Comparison of ENCODE assay signal across 13 cellular contexts in genomic region chr3:123098411-123099330, GRCh38. TPM values are rescaled to one million over a fixed set of nuclear protein-coding genes. Genes with fewer than 3 reads are reported as not detected.
A peak's percentile ranks its signal among the peaks of the same experiment; 100 is the strongest.
DNase-seq lines count a peak whose midpoint lies in the region; ATAC-seq and TF ChIP-seq lines count a peak whose summit lies in the region.
"Had no signal": no experiment of that assay in that cellular context is flagged by ENCODE, and none has a peak within 500 bp of the region (broad histone marks: within the 10 kb centered on the region; RNA-seq: fewer than 3 reads in every experiment).

No MANE protein-coding gene starts in this region.

- no peak overlapping the region for H3K4me3 ChIP-seq in testis
- H3K4me3 ChIP-seq: K562 had no signal

- H3K9me3 ChIP-seq in testis, result no peaks in the 10 kb centered on the region

- no peaks in the 10 kb centered on the region for H3K27me3 ChIP-seq in testis

- 54 to 61% methylated on average over 7 of the region's 7 CpGs for WGBS in testis, 2 donors

- peak; percentile 17 for DNase-seq in activated effector memory CD4-positive, alpha-beta T cell treated with anti-CD3 and anti-CD28 coated beads, Interleukin-2, amount 50 U/mL, for 16 hours
- DNase-seq in activated effector memory CD4-positive, alpha-beta T cell treated with Interleukin-2 at 50 U/mL for 16 hours, result no peak
- peak; percentile 74 for DNase-seq in amniotic epithelial cell (ENCODE audit: low read depth)
- peak; percentile 80 for DNase-seq in islet precursor cell
- DNase-seq in testis, result peak; percentile 48
- DNase-seq in NCI-H2227 (lab: John Stamatoyannopoulos, UW; ENCODE audit: unreplicated experiment), result no peak
- no peak for DNase-seq in germinal center (ENCODE audit: low spot score)
- no peak for DNase-seq in natural killer cell
- DNase-seq: 8988T; cortex of kidney; NCI-H1694 treated with DMSO at 0.1 percent for 48 hours; stimulated activated CD4-positive, alpha-beta T cell treated with anti-CD3 and anti-CD28 coated beads, Interleukin-12 subunit alpha, Interleukin-12 subunit beta, amount 100 ng/mL, for 4 hours had no signal

- no peaks in the 10 kb centered on the region for H3K36me3 ChIP-seq in testis (ENCODE audit: low read depth, missing control alignments)

- no peak overlapping the region for H3K27ac ChIP-seq in testis

- H3K36me3 Mint-ChIP-seq in natural killer cell, result no peaks in the 10 kb centered on the region

- H3K4me1 ChIP-seq in testis, result peaks cover 28% of the 10 kb centered on the region

- intact Hi-C loops in testis (cut with DNase I; ENCODE audit: low total_unique reads) (no loop called here), natural killer cell (cut with micrococcal nuclease) (no loop called here)

- ATAC-seq in natural killer cell, result no peak
- ATAC-seq: K562 had no signal

- H3K27me3 Mint-ChIP-seq in natural killer cell (ENCODE audit: low read depth in 2 of 2), result no peaks in the 10 kb centered on the region

- no peaks in the 10 kb centered on the region for H3K4me1 Mint-ChIP-seq in natural killer cell

- no peaks in the 10 kb centered on the region for H3K9me3 Mint-ChIP-seq in natural killer cell

- TF ChIP-seq POLR2A in testis (IDR thresholded peaks at IDR 0.05), result no peak

- no peak overlapping the region for H3K4me3 Mint-ChIP-seq in natural killer cell

- no peak overlapping the region for H3K27ac Mint-ChIP-seq in natural killer cell

- TF ChIP-seq CTCF in testis (IDR thresholded peaks at IDR 0.05) (no peak), natural killer cell (IDR thresholded peaks at IDR 0.05) (no peak)

RNA-seq across cellular contexts. Expression of gene PDIA5, which starts 31.8 kb away (rescaled TPM):
- total RNA-seq in testis, result 10 to 100 TPM; 76.0 to 76.8 TPM
- 49.6 TPM for polyA plus RNA-seq in testis (ENCODE audit: insufficient read depth, low read depth, low replicate concordance)
- 1 to 10 TPM in 1 of 3 donors, under 1 TPM in 2; 0.59 to 3.3 (median 0.63) TPM for total RNA-seq in natural killer cell

Comparison
In these comparisons a context has a peak if more than half of its experiments do, and no peak if none do; other contexts are left out.
1. DNase-seq: peak in activated effector memory CD4-positive, alpha-beta T cell treated with anti-CD3 and anti-CD28 coated beads, Interleukin-2, amount 50 U/mL, for 16 hours (single experiment), amniotic epithelial cell (single experiment), islet precursor cell (single experiment) and testis (single experiment); none in activated effector memory CD4-positive, alpha-beta T cell treated with Interleukin-2 at 50 U/mL for 16 hours (single experiment), NCI-H2227 (single experiment), germinal center (single experiment) and natural killer cell (single experiment).
2. RNA of gene PDIA5, which starts 31.8 kb away (total RNA-seq): 76.0 to 76.8 TPM in testis; 0.59 to 3.3 TPM in natural killer cell; every median in the first group is over 10 times any median in the second.